In genomic region chr2:175218551-175218950, GRCh38 we compare ENCODE assay signal across 26 cellular contexts.
"Had no signal": no experiment of that assay in that cellular context is flagged by ENCODE, and none has a peak within 500 bp of the region (broad histone marks: within the 10 kb centered on the region; RNA-seq: fewer than 3 reads in every experiment).

No MANE protein-coding gene starts in this region.

- DNase-seq: dorsolateral prefrontal cortex; effector CD4-positive, alpha-beta T cell; heart left ventricle; kidney; left colon; left ventricle myocardium superior; mucosa of descending colon; naive B cell; pancreas; stimulated activated CD4-positive, alpha-beta T cell treated with anti-CD3 and anti-CD28 coated beads, Interleukin-2, amount 100 ng/mL, for 24 hours; stimulated activated CD4-positive, alpha-beta T cell treated with anti-CD3 and anti-CD28 coated beads, Interleukin-4, amount 100 ng/mL, for 24 hours; stimulated activated naive CD4-positive, alpha-beta T cell treated with Interleukin-2 at 50 U/mL for 16 hours; stomach; thyroid gland; trophoblast cell had no signal

- H3K4me3 ChIP-seq: dorsolateral prefrontal cortex, heart left ventricle, hepatocyte, lung, mucosa of descending colon, pancreas, smooth muscle cell, stomach, thyroid gland, vagina had no signal

- H3K27ac ChIP-seq: dorsolateral prefrontal cortex, heart left ventricle, hepatocyte, neutrophil, pancreas, stomach, thyroid gland, vagina had no signal

- H3K4me1 ChIP-seq: heart left ventricle, pancreas, stomach, thyroid gland, vagina had no signal

- H3K36me3 ChIP-seq: heart left ventricle, neutrophil, pancreas, stomach, thyroid gland, vagina had no signal

- ATAC-seq: heart left ventricle; left colon; left ventricle myocardium superior; mucosa of descending colon; natural killer cell treated with Interleukin-12 subunit alpha and Interleukin-12 subunit beta and Interleukin-15 and Interleukin-18, amount 100 ng/mL, for 72 hours; pancreas; sciatic nerve; stimulated activated effector memory CD8-positive, alpha-beta T cell treated with anti-CD3 and anti-CD28 coated beads, Interleukin-12 subunit alpha, Interleukin-12 subunit beta, amount 100 ng/mL, for 72 hours had no signal

- H3K27me3 ChIP-seq: pancreas, stomach, thyroid gland, vagina had no signal

- H2AFZ ChIP-seq: hepatocyte had no signal

- H3K4me3 Mint-ChIP-seq: memory B cell; mesothelial cell of epicardium; naive B cell; natural killer cell treated with Interleukin-12 subunit alpha and Interleukin-12 subunit beta and Interleukin-15 and Interleukin-18, amount 100 ng/mL, for 72 hours; neural crest cell; stimulated activated effector memory CD8-positive, alpha-beta T cell treated with anti-CD3 and anti-CD28 coated beads, Interleukin-12 subunit alpha, Interleukin-12 subunit beta, amount 100 ng/mL, for 72 hours had no signal

- H3K4me1 Mint-ChIP-seq: mesothelial cell of epicardium, naive B cell, neural crest cell had no signal

- H3K9me3 Mint-ChIP-seq: mesothelial cell of epicardium; naive B cell; natural killer cell treated with Interleukin-12 subunit alpha and Interleukin-12 subunit beta and Interleukin-15 and Interleukin-18, amount 100 ng/mL, for 72 hours; neural crest cell; stimulated activated effector memory CD8-positive, alpha-beta T cell treated with anti-CD3 and anti-CD28 coated beads, Interleukin-12 subunit alpha, Interleukin-12 subunit beta, amount 100 ng/mL, for 72 hours had no signal

- H3K4me2 ChIP-seq: hepatocyte, smooth muscle cell had no signal

- H3K27ac Mint-ChIP-seq: memory B cell; mesothelial cell of epicardium; naive B cell; natural killer cell treated with Interleukin-12 subunit alpha and Interleukin-12 subunit beta and Interleukin-15 and Interleukin-18, amount 100 ng/mL, for 72 hours; stimulated activated effector memory CD8-positive, alpha-beta T cell treated with anti-CD3 and anti-CD28 coated beads, Interleukin-12 subunit alpha, Interleukin-12 subunit beta, amount 100 ng/mL, for 72 hours had no signal

- H3K79me2 ChIP-seq: hepatocyte had no signal

- H3K36me3 Mint-ChIP-seq: memory B cell; mesothelial cell of epicardium; naive B cell; natural killer cell treated with Interleukin-12 subunit alpha and Interleukin-12 subunit beta and Interleukin-15 and Interleukin-18, amount 100 ng/mL, for 72 hours; stimulated activated effector memory CD8-positive, alpha-beta T cell treated with anti-CD3 and anti-CD28 coated beads, Interleukin-12 subunit alpha, Interleukin-12 subunit beta, amount 100 ng/mL, for 72 hours had no signal
